In the genomic region with DNA sequence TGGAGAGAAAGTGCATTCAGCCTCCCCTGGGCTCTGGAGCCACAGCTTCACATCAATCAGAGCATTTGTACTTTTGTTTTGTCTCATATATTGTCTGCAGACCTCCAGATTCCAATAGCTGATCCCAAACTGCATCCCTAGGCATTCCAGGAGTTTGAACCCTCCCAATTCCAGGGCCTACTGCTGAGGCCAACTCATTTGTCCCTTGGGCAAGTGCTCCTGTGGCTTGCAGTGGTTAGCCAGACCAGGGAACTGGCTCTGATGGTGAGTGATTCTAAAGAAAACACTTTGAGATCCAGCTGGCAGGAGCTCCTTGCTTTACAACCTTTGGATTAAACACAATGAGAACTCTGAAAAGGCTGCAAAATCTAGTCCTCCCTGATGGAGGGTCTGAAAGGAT, we compare ENCODE assay signal across 18 cellular contexts.
"Had no signal": no experiment of that assay in that cellular context is flagged by ENCODE, and none has a peak within 500 bp of the region (broad histone marks: within the 10 kb centered on the region; RNA-seq: fewer than 3 reads in every experiment).

No MANE protein-coding gene starts in this region.

- H3K27me3 Mint-ChIP-seq: activated CD4-positive, alpha-beta memory T cell treated with anti-CD3 and anti-CD28 coated beads, Interleukin-2, amount 10 ng/mL, durations not matched to agents 7 days and 5 days; type B pancreatic cell had no signal

- H3K36me3 ChIP-seq: neutrophil had no signal

- H3K27ac Mint-ChIP-seq: activated CD4-positive, alpha-beta memory T cell treated with anti-CD3 and anti-CD28 coated beads, Interleukin-2, amount 10 ng/mL, durations not matched to agents 7 days and 5 days; activated naive CD8-positive, alpha-beta T cell; activated T-cell treated with anti-CD3 and anti-CD28 coated beads, Interleukin-2, amount 50 U/mL, for 24 hours; effector memory CD8-positive, alpha-beta T cell; naive thymus-derived CD4-positive, alpha-beta T cell; T-cell; type B pancreatic cell had no signal

- H3K36me3 Mint-ChIP-seq: activated naive CD8-positive, alpha-beta T cell; naive thymus-derived CD4-positive, alpha-beta T cell; T-cell; type B pancreatic cell had no signal

- H3K4me3 Mint-ChIP-seq: activated CD4-positive, alpha-beta memory T cell treated with anti-CD3 and anti-CD28 coated beads, Interleukin-2, amount 10 ng/mL, durations not matched to agents 7 days and 5 days; activated naive CD8-positive, alpha-beta T cell; activated T-cell treated with anti-CD3 and anti-CD28 coated beads, Interleukin-2, amount 50 U/mL, for 24 hours; effector memory CD8-positive, alpha-beta T cell; naive thymus-derived CD4-positive, alpha-beta T cell; T-cell; type B pancreatic cell had no signal

- H3K27me3 ChIP-seq: neutrophil had no signal

- DNase-seq: activated CD4-positive, alpha-beta memory T cell treated with anti-CD3 and anti-CD28 coated beads, Interleukin-2, amount 10 ng/mL, durations not matched to agents 7 days and 5 days; activated CD4-positive, alpha-beta T cell treated with anti-CD3 and anti-CD28 coated beads for 1 hour; activated effector memory CD4-positive, alpha-beta T cell treated with anti-CD3 and anti-CD28 coated beads, Interleukin-2, amount 50 U/mL, for 16 hours; activated T-cell treated with anti-CD3 and anti-CD28 coated beads, Interleukin-2, amount 50 U/mL, for 24 hours; amniotic stem cell; cerebellar nuclear complex; effector memory CD8-positive, alpha-beta T cell; mammary epithelial cell; naive thymus-derived CD4-positive, alpha-beta T cell; small intestine; stimulated activated CD4-positive, alpha-beta T cell treated with anti-CD3 and anti-CD28 coated beads, Interleukin-4, amount 100 ng/mL, for 24 hours; stimulated activated naive CD4-positive, alpha-beta T cell; T-cell; T-helper 9 cell had no signal

- H3K9me3 ChIP-seq: neutrophil had no signal

- H3K9me3 Mint-ChIP-seq: activated CD4-positive, alpha-beta memory T cell treated with anti-CD3 and anti-CD28 coated beads, Interleukin-2, amount 10 ng/mL, durations not matched to agents 7 days and 5 days; T-cell; type B pancreatic cell had no signal

- H3K4me1 Mint-ChIP-seq: activated CD4-positive, alpha-beta memory T cell treated with anti-CD3 and anti-CD28 coated beads, Interleukin-2, amount 10 ng/mL, durations not matched to agents 7 days and 5 days; T-cell had no signal

- ATAC-seq: effector memory CD8-positive, alpha-beta T cell; naive thymus-derived CD4-positive, alpha-beta T cell; T-cell had no signal

- H3K27ac ChIP-seq: epithelial cell of prostate, neutrophil had no signal
